Comparison of ENCODE assay signal across 1 cellular context in genomic region chr11:124442442-124442841, GRCh38.
TF ChIP-seq lines count a peak whose summit lies in the region.

No MANE protein-coding gene starts in this region.

TF ChIP-seq in H1, 55 proteins besides CTCF, POLR2A, EP300 and RAD21:
- TF ChIP-seq POLR2AphosphoS5 (IDR thresholded peaks at IDR 0.05; ENCODE audit: low read depth, low read length) (no peak), YY1 (IDR thresholded peaks at IDR 0.05; ENCODE audit: low read depth, low read length) (no peak), ZNF274 (IDR thresholded peaks at IDR 0.05; ENCODE audit: borderline replicate concordance, extremely low read depth, low read length) (no peak)
